Comparison of ENCODE assay signal across 1 cellular context in genomic region chr5:642481-642880, GRCh38.
TF ChIP-seq lines count a peak whose summit lies in the region.

No MANE protein-coding gene starts in this region.

TF ChIP-seq in HepG2, 621 proteins besides CTCF, POLR2A, EP300 and RAD21:
- TF ChIP-seq FOXA3 (CRISPR knock-in tag; IDR thresholded peaks at IDR 0.05) (no peak), CERS6 (CRISPR knock-in tag; IDR thresholded peaks at IDR 0.05) (no peak), AGO2 (optimal IDR thresholded peaks at IDR 0.05; ENCODE audit: low read depth, low read length) (peak; percentile 37), ZNF589 (CRISPR knock-in tag; conservative IDR thresholded peaks at IDR 0.05) (no peak), RBM22 (optimal IDR thresholded peaks at IDR 0.05; ENCODE audit: low read length) (peak; percentile 34), ZNF530 (CRISPR knock-in tag; IDR thresholded peaks at IDR 0.05; ENCODE audit: low read depth) (no peak)
